ENCODE assay signal across 21 cellular contexts in genomic region chr7:26629696-26630095, GRCh38.
"Had no signal": no experiment of that assay in that cellular context is flagged by ENCODE, and none has a peak within 500 bp of the region (broad histone marks: within the 10 kb centered on the region; RNA-seq: fewer than 3 reads in every experiment).

No MANE protein-coding gene starts in this region.

- DNase-seq: islet precursor cell; left ventricle myocardium inferior; midbrain; mucosa of descending colon; naive thymus-derived CD4-positive, alpha-beta T cell; ovary; stimulated activated CD4-positive, alpha-beta T cell treated with anti-CD3 and anti-CD28 coated beads, Interleukin-12 subunit alpha, Interleukin-12 subunit beta, amount 100 ng/mL, for 4 hours; stimulated activated CD4-positive, alpha-beta T cell treated with anti-CD3 and anti-CD28 coated beads, Interleukin-15, amount 100 ng/mL, for 24 hours; stimulated activated CD4-positive, alpha-beta T cell treated with anti-CD3 and anti-CD28 coated beads, Interleukin-4, amount 100 ng/mL, for 4 hours; stimulated activated CD8-positive, alpha-beta memory T cell treated with anti-CD3 and anti-CD28 coated beads, Interleukin-4, amount 100 ng/mL, for 48 hours; stimulated activated naive CD4-positive, alpha-beta T cell treated with Interleukin-2 at 50 U/mL for 16 hours; stimulated activated naive CD8-positive, alpha-beta T cell treated with anti-CD3 and anti-CD28 coated beads, Interleukin-15, amount 100 ng/mL, for 72 hours; substantia nigra; uterus had no signal

- H3K36me3 ChIP-seq: left ventricle myocardium inferior, ovary, right atrium auricular region, tibial nerve, uterus had no signal

- H3K27ac ChIP-seq: left ventricle myocardium inferior, ovary, right atrium auricular region, skin epidermis, tibial nerve, uterus had no signal

- H3K9me3 ChIP-seq: left ventricle myocardium inferior, mucosa of descending colon, ovary, right atrium auricular region, tibial nerve, uterus had no signal

- H3K4me1 ChIP-seq: right atrium auricular region, tibial nerve, uterus had no signal

- ATAC-seq: mucosa of descending colon; naive thymus-derived CD4-positive, alpha-beta T cell; natural killer cell treated with Interleukin-12 subunit alpha and Interleukin-12 subunit beta and Interleukin-15 and Interleukin-18, amount 100 ng/mL, for 72 hours; sciatic nerve; stimulated activated memory B cell treated with anti-CD40 and anti-IgM and Interleukin-4, amounts not matched to agents 10 μg/mL and 1 μg/mL and 100 μg/mL, for 72 hours; stimulated activated naive CD8-positive, alpha-beta T cell treated with anti-CD3 and anti-CD28 coated beads, Interleukin-15, amount 100 ng/mL, for 72 hours had no signal

- H3K4me3 ChIP-seq: left ventricle myocardium inferior, lung, mucosa of descending colon, ovary, right atrium auricular region, skin epidermis, tibial nerve, uterus had no signal

- H3K27me3 ChIP-seq: ovary, right atrium auricular region, uterus had no signal
